Comparison of ENCODE assay signal across 8 cellular contexts in genomic region chr5:10607023-10607665, GRCh38. TPM values are rescaled to one million over a fixed set of nuclear protein-coding genes. Genes with fewer than 3 reads are reported as not detected.
DNase-seq lines count a peak whose midpoint lies in the region; ATAC-seq and TF ChIP-seq lines count a peak whose summit lies in the region.

No MANE protein-coding gene starts in this region.

- peak overlapping the region; percentile 22 for H3K4me3 ChIP-seq in GM06990 (replicated peaks; ENCODE audit: low read depth, low read length)

- no peaks in the 10 kb centered on the region for H3K36me3 ChIP-seq in GM06990 (ENCODE audit: control insufficient read depth, insufficient read depth, low read length)

- DNase-seq in GM06990 (ENCODE audit: extremely low read depth, insufficient read length) (peak; percentile 89), SHP77 (lab: John Stamatoyannopoulos, UW) (peak; percentile 79 to 81), cardiac septum (ENCODE audit: low spot score) (peak; percentile 91), HuH-7.5 (ENCODE audit: low spot score) (no peak), 8988T (no peak)
- peak; percentile 45 for DNase-seq in stimulated activated naive CD8-positive, alpha-beta T cell treated with anti-CD3 and anti-CD28 coated beads, Interleukin-15, Interleukin-2, amounts not matched to agents 100 U/mL and 50 U/mL, for 24 hours

- no peaks in the 10 kb centered on the region for H3K27me3 ChIP-seq in GM06990 (replicated peaks; ENCODE audit: control insufficient read depth, insufficient read depth, low read length)

- ATAC-seq in GM21360 (IDR thresholded peaks at IDR 0.05; ENCODE audit: unreplicated experiment) = peak; percentile 78
- ATAC-seq in HG03521 (IDR thresholded peaks at IDR 0.05; ENCODE audit: unreplicated experiment) = peak; percentile 81
- ATAC-seq in stimulated activated naive CD8-positive, alpha-beta T cell treated with anti-CD3 and anti-CD28 coated beads, Interleukin-15, Interleukin-2, amounts not matched to agents 100 U/mL and 50 U/mL, for 24 hours = peak; percentile 75

- no peak for TF ChIP-seq CTCF in GM06990 (IDR thresholded peaks at IDR 0.05; ENCODE audit: insufficient read depth, low read length, poor library complexity, severe bottlenecking)

- intact Hi-C loops in cardiac septum (cut with DNase I) = loop anchor here (2.0 kb wide), 1 partner anchor 26 kb away; no protein-coding TSS in a partner anchor

RNA-seq across cellular contexts. Expression of gene ANKRD33B, which starts 43.3 kb away (rescaled TPM):
- 15.2 TPM for total RNA-seq in cardiac septum

Comparison
In these comparisons a context has a peak if more than half of its experiments do, and no peak if none do; other contexts are left out.
1. DNase-seq: peak in GM06990 (single experiment), SHP77 (2 of 2), cardiac septum (single experiment) and stimulated activated naive CD8-positive, alpha-beta T cell treated with anti-CD3 and anti-CD28 coated beads, Interleukin-15, Interleukin-2, amounts not matched to agents 100 U/mL and 50 U/mL, for 24 hours (single experiment); none in HuH-7.5 (single experiment) and 8988T (single experiment).
2. Peak in every context shown above with its lines, with median percentiles within 50 percentile points of each other: ATAC-seq.